1 cellular context compared by ENCODE assay signal in the genomic region with DNA sequence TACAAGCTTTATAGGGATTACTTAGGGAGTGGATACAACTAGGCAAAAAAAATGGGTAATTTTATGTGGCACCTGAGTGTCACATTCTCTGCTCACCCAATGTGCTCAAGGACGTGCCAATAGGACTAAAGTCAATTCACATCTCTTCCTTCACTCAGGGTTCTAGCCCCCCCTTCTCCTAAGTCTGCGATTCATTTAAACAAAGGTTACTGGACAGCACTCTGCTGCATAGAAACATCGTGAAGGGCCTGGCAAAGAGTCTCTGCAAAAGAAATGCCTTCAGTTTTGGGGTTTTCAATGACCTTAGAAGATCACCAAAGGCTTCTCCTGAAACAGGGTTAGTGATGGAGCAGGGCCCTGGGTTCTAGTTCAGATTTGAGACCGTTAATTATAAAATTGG.
TF ChIP-seq lines count a peak whose summit lies in the region.

No MANE protein-coding gene starts in this region.

TF ChIP-seq in H1, 55 proteins besides CTCF, POLR2A, EP300 and RAD21 (continued from another document):
- TF ChIP-seq JUND (IDR thresholded peaks at IDR 0.05; ENCODE audit: low read length) (no peak), FOSL1 (IDR thresholded peaks at IDR 0.05; ENCODE audit: insufficient read depth, low read depth, low read length) (no peak), RNF2 (IDR thresholded peaks at IDR 0.05; ENCODE audit: borderline replicate concordance, low read depth, low read length, missing control alignments, poor library complexity, severe bottlenecking) (no peak), MAX (IDR thresholded peaks at IDR 0.05) (no peak), MAFK (IDR thresholded peaks at IDR 0.05; ENCODE audit: low read depth, low read length) (no peak), SP4 (IDR thresholded peaks at IDR 0.05; ENCODE audit: low read length) (no peak), RBBP5 (IDR thresholded peaks at IDR 0.05; ENCODE audit: borderline replicate concordance, low read depth, low read length) (no peak), RFX5 (IDR thresholded peaks at IDR 0.05; ENCODE audit: borderline replicate concordance, low read depth, low read length) (no peak), ZNF274 (IDR thresholded peaks at IDR 0.05; ENCODE audit: borderline replicate concordance, extremely low read depth, low read length) (no peak), NRF1 (IDR thresholded peaks at IDR 0.05; ENCODE audit: low read depth, low read length) (no peak)
TF ChIP-seq in H1: peak in this region for 0.
